In the genomic region with DNA sequence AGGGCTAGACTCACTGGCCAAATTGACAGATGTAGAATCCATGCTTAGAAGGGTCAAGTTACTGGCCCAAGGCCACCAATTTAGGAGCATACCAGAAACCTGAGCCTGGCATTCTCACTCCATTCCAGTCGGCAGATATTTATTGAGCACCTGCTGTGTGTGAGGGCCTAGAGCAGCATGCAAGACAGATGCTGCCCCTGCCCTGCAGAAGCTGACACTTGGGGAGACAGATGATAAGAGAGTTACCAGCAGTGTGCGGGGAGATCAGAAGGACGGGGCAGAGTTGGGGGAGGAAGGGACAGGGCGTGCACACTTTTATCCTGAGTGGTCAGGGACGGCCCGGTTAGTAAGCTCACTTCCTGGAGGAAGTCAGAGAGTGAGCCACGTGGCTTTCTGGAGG, we compare ENCODE assay signal across 20 cellular contexts.
DNase-seq lines count a peak whose midpoint lies in the region; ATAC-seq lines count a peak whose summit lies in the region.
"Had no signal": no experiment of that assay in that cellular context is flagged by ENCODE, and none has a peak within 500 bp of the region (broad histone marks: within the 10 kb centered on the region; RNA-seq: fewer than 3 reads in every experiment).

No MANE protein-coding gene starts in this region.

- H3K4me1 ChIP-seq in BLaER1: peaks cover 35% of the 10 kb centered on the region
- peaks cover 14% of the 10 kb centered on the region for H3K4me1 ChIP-seq in SJCRH30
- H3K4me1 ChIP-seq: SJSA1 had no signal

- H3K36me3 ChIP-seq in BLaER1 (no peaks in the 10 kb centered on the region), SJCRH30 (no peaks in the 10 kb centered on the region)
- H3K36me3 ChIP-seq: MG63, SJSA1 had no signal

- H3K27me3 ChIP-seq in BLaER1 (no peaks in the 10 kb centered on the region), SJCRH30 (no peaks in the 10 kb centered on the region)
- H3K27me3 ChIP-seq: MG63, SJSA1 had no signal

- no peaks in the 10 kb centered on the region for H4K20me1 ChIP-seq in BLaER1

- H3K9ac ChIP-seq in BLaER1: no peak overlapping the region
- H3K9ac ChIP-seq: KMS-11 had no signal

- DNase-seq in DMS 273 treated with DMSO at 0.1 percent for 48 hours (lab: John Stamatoyannopoulos, UW): peak; percentile 77
- DNase-seq in SJCRH30: peak; percentile 57 to 75
- DNase-seq in dermis blood vessel endothelial cell: peak; percentile 9
- DNase-seq in SHP77 (lab: John Stamatoyannopoulos, UW): no peak
- no peak for DNase-seq in NCI-H510A treated with DMSO at 0.1 percent for 48 hours (lab: John Stamatoyannopoulos, UW)
- DNase-seq in cortex of kidney (lab: John Stamatoyannopoulos, UW): no peak
- DNase-seq in T-helper 17 cell: no peak
- DNase-seq: C1 segment of cervical spinal cord; EL; MG63; NCI-H1105 treated with DMSO at 0.1 percent for 48 hours; NCI-H1694 treated with DMSO at 0.1 percent for 48 hours; NCI-H2107; NK-92 treated with Interleukin-12 subunit alpha and Interleukin-12 subunit beta, amount 100 ng/mL, for 24 hours; OCI-M1; RPMI8226 had no signal

- no peak overlapping the region for H3K27ac Mint-ChIP-seq in T-helper 17 cell

- H3K9me3 ChIP-seq in BLaER1 (no peaks in the 10 kb centered on the region), SJCRH30 (replicated peaks) (no peaks in the 10 kb centered on the region), T-helper 17 cell (ENCODE audit: control insufficient read depth, low read length, poor library complexity, severe bottlenecking) (no peaks in the 10 kb centered on the region)
- H3K9me3 ChIP-seq: MG63, SJSA1 had no signal

- H3K27ac ChIP-seq in BLaER1 (no peak overlapping the region), SJCRH30 (no peak overlapping the region)
- H3K27ac ChIP-seq: KMS-11, SJSA1 had no signal

- H3K4me3 ChIP-seq in BLaER1 (no peak overlapping the region), SJCRH30 (no peak overlapping the region)
- H3K4me3 ChIP-seq: MG63, SJSA1 had no signal

- no peak for ATAC-seq in T-helper 17 cell
- ATAC-seq: HepG2 had no signal

- H3K4me3 Mint-ChIP-seq in T-helper 17 cell: no peak overlapping the region

- H3K4me1 Mint-ChIP-seq in T-helper 17 cell: peaks cover 12% of the 10 kb centered on the region

- no peaks in the 10 kb centered on the region for H3K36me3 Mint-ChIP-seq in T-helper 17 cell (ENCODE audit: low read depth)

- H3K27me3 Mint-ChIP-seq in T-helper 17 cell: no peaks in the 10 kb centered on the region

- peak overlapping the region; percentile 39 for H3K4me2 ChIP-seq in BLaER1
- H3K4me2 ChIP-seq: KMS-11 had no signal

Comparison
In these comparisons a context has a peak if more than half of its experiments do, and no peak if none do; other contexts are left out.
1. DNase-seq: peak in DMS 273 treated with DMSO at 0.1 percent for 48 hours (single experiment), SJCRH30 (2 of 2) and dermis blood vessel endothelial cell (single experiment); none in SHP77 (0 of 2), NCI-H510A treated with DMSO at 0.1 percent for 48 hours (single experiment), cortex of kidney (single experiment) and T-helper 17 cell (0 of 3).